1 cellular context compared by ENCODE assay signal in the genomic region with DNA sequence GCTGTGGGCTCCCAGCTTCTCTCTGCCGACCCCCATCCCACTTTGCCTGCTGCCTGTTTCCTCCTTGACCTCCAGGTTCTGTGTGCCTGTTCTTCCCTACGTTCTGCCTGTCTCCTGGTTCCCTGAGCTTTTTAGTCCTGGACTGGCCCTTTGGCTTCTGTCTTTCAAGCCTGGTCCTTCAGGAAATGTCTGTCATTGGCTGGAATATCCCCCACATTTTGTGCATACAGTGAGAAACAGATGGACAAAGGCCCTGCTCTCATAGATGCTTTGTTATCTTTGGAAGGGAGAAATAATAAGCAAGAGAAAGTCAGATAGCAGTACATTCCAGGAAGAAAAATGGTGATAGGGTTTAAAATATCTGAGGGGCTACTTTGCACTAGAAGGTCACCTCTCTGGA.
TF ChIP-seq lines count a peak whose summit lies in the region.

No MANE protein-coding gene starts in this region.

TF ChIP-seq in endothelial cell of umbilical vein, 7 proteins besides CTCF, POLR2A, EP300 and RAD21 (continued from another document):
- TF ChIP-seq, protein P1, sequence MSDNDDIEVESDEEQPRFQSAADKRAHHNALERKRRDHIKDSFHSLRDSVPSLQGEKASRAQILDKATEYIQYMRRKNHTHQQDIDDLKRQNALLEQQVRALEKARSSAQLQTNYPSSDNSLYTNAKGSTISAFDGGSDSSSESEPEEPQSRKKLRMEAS (IDR thresholded peaks at IDR 0.05; ENCODE audit: insufficient read depth, insufficient read length) = no peak
- TF ChIP-seq MYC (IDR thresholded peaks at IDR 0.05; ENCODE audit: low read depth, low read length) = no peak
- TF ChIP-seq GATA2 (IDR thresholded peaks at IDR 0.05; ENCODE audit: insufficient read depth, insufficient read length, low read depth, low read length) = no peak
